10 cellular contexts compared by ENCODE assay signal in genomic region chr2:187586091-187586632, GRCh38. TPM values are rescaled to one million over a fixed set of nuclear protein-coding genes. Genes with fewer than 3 reads are reported as not detected.
A peak's percentile ranks its signal among the peaks of the same experiment; 100 is the strongest.
DNase-seq lines count a peak whose midpoint lies in the region; ATAC-seq and TF ChIP-seq lines count a peak whose summit lies in the region.
"Had no signal": no experiment of that assay in that cellular context is flagged by ENCODE, and none has a peak within 500 bp of the region (broad histone marks: within the 10 kb centered on the region; RNA-seq: fewer than 3 reads in every experiment).

No MANE protein-coding gene starts in this region.

- H3K9me3 ChIP-seq in DND-41 (ENCODE audit: insufficient read depth, low read length, severe bottlenecking): no peaks in the 10 kb centered on the region
- no peaks in the 10 kb centered on the region; the same call in 1 of the 2 replicates for H3K9me3 ChIP-seq in Loucy (ENCODE audit: insufficient read depth, low read depth, low read length)

- intact Hi-C loops in Calu3 (cut with micrococcal nuclease; ENCODE audit: unreplicated experiment): loop anchor here (10.0 kb wide), 1 partner anchor 1829 kb away; no protein-coding TSS in a partner anchor

- H3K4me1 ChIP-seq in DND-41 (ENCODE audit: insufficient read depth, low read length) (peaks cover 6% of the 10 kb centered on the region), Loucy (ENCODE audit: insufficient read depth, low read length, poor library complexity, severe bottlenecking) (no peaks in the 10 kb centered on the region)

- H3K27ac ChIP-seq in DND-41 (ENCODE audit: low read length) (no peak overlapping the region), brain microvascular endothelial cell (peak overlapping the region; percentile 49)
- H3K27ac ChIP-seq: coronary artery had no signal

- H3K36me3 ChIP-seq in DND-41 (ENCODE audit: insufficient read depth, low read length): no peaks in the 10 kb centered on the region
- no peaks in the 10 kb centered on the region for H3K36me3 ChIP-seq in Loucy (ENCODE audit: insufficient read depth, low read length)
- no peaks in the 10 kb centered on the region for H3K36me3 ChIP-seq in brain microvascular endothelial cell (replicated peaks)

- no TSS peak for BruUV-seq in Calu3 (replicated peaks; lab: Mats Ljungman, UMichigan)

- DNase-seq in DND-41 (no peak), brain microvascular endothelial cell (peak; percentile 34), DMS53 (lab: John Stamatoyannopoulos, UW) (no peak), glomerular visceral epithelial cell (ENCODE audit: extremely low spot score) (no peak), Calu3 (no peak)
- DNase-seq: NCI-H526 treated with DMSO at 0.1 percent for 48 hours had no signal

- H4K20me1 ChIP-seq in DND-41 (ENCODE audit: insufficient read depth, low read length): no peaks in the 10 kb centered on the region
- H4K20me1 ChIP-seq in Loucy (ENCODE audit: insufficient read depth, low read length, poor library complexity, severe bottlenecking): no peaks in the 10 kb centered on the region

- H3K4me1 Mint-ChIP-seq in Calu3 (ENCODE audit: low read depth, unreplicated experiment): peaks cover 23% of the 10 kb centered on the region

- TF ChIP-seq CTCF in DND-41 (IDR thresholded peaks at IDR 0.05; ENCODE audit: borderline replicate concordance, extremely low read depth, low read length, poor library complexity, severe bottlenecking) (no peak), Loucy (conservative IDR thresholded peaks at IDR 0.05; ENCODE audit: low read length) (no peak), brain microvascular endothelial cell (IDR thresholded peaks at IDR 0.05; ENCODE audit: low read depth, low read length, missing control alignments) (no peak), Calu3 (IDR thresholded peaks at IDR 0.05; ENCODE audit: unreplicated experiment) (no peak)

- no peaks in the 10 kb centered on the region for H3F3A ChIP-seq in Loucy (ENCODE audit: low read depth)

- ATAC-seq in DND-41 (ENCODE audit: insufficient read depth, low read depth): peak; percentile 64
- ATAC-seq in GM21576 (IDR thresholded peaks at IDR 0.05; ENCODE audit: unreplicated experiment): peak; percentile 90
- no peak for ATAC-seq in HG03039 (IDR thresholded peaks at IDR 0.05; ENCODE audit: unreplicated experiment)

- H3K9ac ChIP-seq in DND-41 (ENCODE audit: low read depth, low read length) (no peak overlapping the region), Loucy (ENCODE audit: low read depth, low read length, poor library complexity, severe bottlenecking) (no peak overlapping the region)

- H3K27me3 Mint-ChIP-seq in Calu3 (ENCODE audit: unreplicated experiment): no peaks in the 10 kb centered on the region

- no peaks in the 10 kb centered on the region for H3K9me2 ChIP-seq in Loucy (replicated peaks; ENCODE audit: low read depth, low read length)

- no peak overlapping the region for H3K27ac Mint-ChIP-seq in Calu3 (ENCODE audit: unreplicated experiment)

- no peak overlapping the region for H3K4me3 ChIP-seq in DND-41 (ENCODE audit: low read depth in 1 of 2, low read length in 2 of 2)
- H3K4me3 ChIP-seq in Loucy (ENCODE audit: low read length, poor library complexity, severe bottlenecking): no peak overlapping the region
- no peak overlapping the region for H3K4me3 ChIP-seq in brain microvascular endothelial cell (ENCODE audit: low read depth, low read length)
- H3K4me3 ChIP-seq: coronary artery had no signal

- H3K27me3 ChIP-seq in DND-41 (ENCODE audit: insufficient read depth, low read length, poor library complexity) (no peaks in the 10 kb centered on the region), Loucy (ENCODE audit: insufficient read depth, low read length, poor library complexity, severe bottlenecking) (no peaks in the 10 kb centered on the region), brain microvascular endothelial cell (replicated peaks) (no peaks in the 10 kb centered on the region)

- in situ Hi-C loops in brain microvascular endothelial cell (cut with HindIII; ENCODE audit: low pct_ligation_motif_present, low sequenced_read_pairs): loop anchor here (10.0 kb wide), 1 partner anchor 259 kb away; no protein-coding TSS in a partner anchor

- H3K4me3 Mint-ChIP-seq in Calu3 (ENCODE audit: low read depth, unreplicated experiment): no peak overlapping the region

- peaks cover 8% of the 10 kb centered on the region for H3K9me3 Mint-ChIP-seq in Calu3 (ENCODE audit: low read depth, unreplicated experiment)

- H3K4me2 ChIP-seq in DND-41 (ENCODE audit: insufficient read depth, low read length) (no peak overlapping the region), Loucy (ENCODE audit: low read depth, low read length, poor library complexity, severe bottlenecking) (peak overlapping the region; percentile 7)

- CTCF ChIA-PET in Calu3 (lab: Charles Lee): no interaction called here

- H3K79me2 ChIP-seq in DND-41 (ENCODE audit: insufficient read depth, low read length): no peaks in the 10 kb centered on the region
- H3K79me2 ChIP-seq in Loucy (ENCODE audit: insufficient read depth, low read length): no peaks in the 10 kb centered on the region

- H3K36me3 Mint-ChIP-seq in Calu3 (ENCODE audit: insufficient read depth, unreplicated experiment): no peaks in the 10 kb centered on the region

- H2AFZ ChIP-seq in DND-41 (ENCODE audit: low read depth, low read length): no peak overlapping the region
- no peak overlapping the region for H2AFZ ChIP-seq in Loucy (ENCODE audit: low read length)

RNA-seq across cellular contexts. Expression of gene TFPI, which starts 31.9 kb away (rescaled TPM):
- total RNA-seq in Calu3 (2022): 125 and 135 TPM in 2 replicates
